Comparison of ENCODE assay signal across 8 cellular contexts in genomic region chr14:61562321-61563161, GRCh38.
DNase-seq lines count a peak whose midpoint lies in the region; ATAC-seq and TF ChIP-seq lines count a peak whose summit lies in the region.

No MANE protein-coding gene starts in this region.

- in situ Hi-C loops in G401 (cut with HindIII; ENCODE audit: low sequenced_read_pairs) = no loop called here

- no peaks in the 10 kb centered on the region for H3K27me3 ChIP-seq in prostate gland (replicated peaks; ENCODE audit: insufficient read depth)

- H3K36me3 Mint-ChIP-seq in endothelial cell (ENCODE audit: low read depth, unreplicated experiment) = no peaks in the 10 kb centered on the region

- peaks cover 45% of the 10 kb centered on the region for H3K4me1 Mint-ChIP-seq in endothelial cell (ENCODE audit: unreplicated experiment)

- no peaks in the 10 kb centered on the region for H3K36me3 ChIP-seq in prostate gland

- no peak for TF ChIP-seq POLR2A in prostate gland (IDR thresholded peaks at IDR 0.05)

- H3K4me1 ChIP-seq in prostate gland (replicated peaks) = peaks cover 4% of the 10 kb centered on the region

- intact Hi-C loops in prostate gland (cut with DNase I) = no loop called here

- no peak for TF ChIP-seq CTCF in endothelial cell (IDR thresholded peaks at IDR 0.05; ENCODE audit: unreplicated experiment)
- no peak for TF ChIP-seq CTCF in prostate gland (IDR thresholded peaks at IDR 0.05)

- peaks cover 6% of the 10 kb centered on the region for H3K27me3 Mint-ChIP-seq in endothelial cell (ENCODE audit: unreplicated experiment)

- H3K9me3 Mint-ChIP-seq in endothelial cell (ENCODE audit: unreplicated experiment) = no peaks in the 10 kb centered on the region

- H3K4me3 Mint-ChIP-seq in endothelial cell (ENCODE audit: unreplicated experiment) = peak overlapping the region; percentile 57

- DNase-seq in SIG-M5 treated with dmso at 0.1 percent for 504 hours (lab: John Stamatoyannopoulos, UW; ENCODE audit: unreplicated experiment) (peak; percentile 34), SIG-M5 (lab: John Stamatoyannopoulos, UW) (no peak), SW480 (ENCODE audit: low spot score) (peak; percentile 92), endothelial cell (ENCODE audit: low spot score) (no peak), prostate gland (ENCODE audit: low spot score) (no peak), G401 (ENCODE audit: low spot score) (no peak), cerebellar nuclear complex (lab: John Stamatoyannopoulos, UW) (no peak)

- ATAC-seq in HG03039 (IDR thresholded peaks at IDR 0.05; ENCODE audit: unreplicated experiment) = no peak

- 95% methylated on average over 7 of the region's 7 CpGs for WGBS in prostate gland

- H3K27ac ChIP-seq in prostate gland = peak overlapping the region; percentile 61 to 63

- H3K4me3 ChIP-seq in prostate gland = no peak overlapping the region

- H3K9me3 ChIP-seq in prostate gland = no peaks in the 10 kb centered on the region

- H3K27ac Mint-ChIP-seq in endothelial cell (ENCODE audit: unreplicated experiment) = peak overlapping the region; percentile 93

Comparison
In these comparisons a context has a peak if more than half of its experiments do, and no peak if none do; other contexts are left out.
1. DNase-seq: peak in SIG-M5 treated with dmso at 0.1 percent for 504 hours (single experiment) and SW480 (single experiment); none in SIG-M5 (single experiment), endothelial cell (single experiment), prostate gland (single experiment), G401 (single experiment) and cerebellar nuclear complex (0 of 2).